In the genomic region with DNA sequence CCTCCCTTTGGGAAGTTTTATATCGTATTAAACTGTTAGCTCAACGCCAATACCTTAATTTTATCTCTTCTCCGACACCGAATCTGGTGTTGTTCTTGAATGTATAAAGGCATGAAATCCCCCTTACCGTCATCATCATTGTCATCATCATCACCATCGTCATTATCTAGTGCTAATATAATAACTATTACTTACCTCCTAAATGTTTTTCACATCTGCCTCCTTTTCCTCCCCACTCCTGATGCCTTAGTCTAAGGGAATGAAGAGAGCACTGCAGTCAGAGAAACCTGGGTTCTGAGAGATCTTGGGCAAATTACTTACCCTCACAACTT, we compare ENCODE assay signal across 8 cellular contexts. TPM values are rescaled to one million over a fixed set of nuclear protein-coding genes. Genes with fewer than 3 reads are reported as not detected.
DNase-seq lines count a peak whose midpoint lies in the region; ATAC-seq and TF ChIP-seq lines count a peak whose summit lies in the region.

No MANE protein-coding gene starts in this region.

- ATAC-seq in GM18868 (IDR thresholded peaks at IDR 0.05; ENCODE audit: unreplicated experiment) (no peak), GM18861 (IDR thresholded peaks at IDR 0.05; ENCODE audit: unreplicated experiment) (no peak)

- H3K79me2 ChIP-seq in OCI-LY3 (ENCODE audit: low read length): peaks cover 41% of the 10 kb centered on the region
- H3K79me2 ChIP-seq in fibroblast of lung (ENCODE audit: control insufficient read depth, insufficient read depth, low read length): peaks cover 15% of the 10 kb centered on the region

- H3K4me3 ChIP-seq in OCI-LY3 (ENCODE audit: low read length): peak overlapping the region; percentile 77
- H3K4me3 ChIP-seq in fibroblast of lung (replicated peaks in 1 of 4; ENCODE audit: control extremely low read depth in 1 of 4, insufficient read depth in 1 of 4, low read depth in 3 of 4, low read length in 4 of 4): peak overlapping the region; percentile 24 to 65 (median 52)
- peak overlapping the region; percentile 55 for H3K4me3 ChIP-seq in skeletal muscle cell (ENCODE audit: low read depth, low read length)

- H3K9me3 ChIP-seq in OCI-LY3 (ENCODE audit: insufficient read depth, low read length) (no peaks in the 10 kb centered on the region), fibroblast of lung (ENCODE audit: control insufficient read depth, insufficient read depth, low read depth, low read length) (no peaks in the 10 kb centered on the region)

- H3K4me1 ChIP-seq in OCI-LY3 (ENCODE audit: low read length): peaks cover 32% of the 10 kb centered on the region
- peaks cover 6% of the 10 kb centered on the region for H3K4me1 ChIP-seq in fibroblast of lung (ENCODE audit: control insufficient read depth, extremely low read depth, insufficient read depth, low read length)

- peak overlapping the region; percentile 34 for H2AFZ ChIP-seq in OCI-LY3 (ENCODE audit: low read depth, low read length)
- H2AFZ ChIP-seq in fibroblast of lung (ENCODE audit: low read length): peak overlapping the region; percentile 71

- H3K27ac ChIP-seq in OCI-LY3 (ENCODE audit: low read length): no peak overlapping the region
- H3K27ac ChIP-seq in fibroblast of lung (ENCODE audit: insufficient read depth, low read length): no peak overlapping the region

- H3K27me3 ChIP-seq in OCI-LY3 (ENCODE audit: low read depth, low read length) (no peaks in the 10 kb centered on the region), fibroblast of lung (ENCODE audit: control insufficient read depth, insufficient read depth, low read length) (no peaks in the 10 kb centered on the region)

- peak overlapping the region; percentile 81 for H3K4me2 ChIP-seq in OCI-LY3 (ENCODE audit: low read length)
- H3K4me2 ChIP-seq in fibroblast of lung (ENCODE audit: extremely low read depth, insufficient read depth, low read length): peak overlapping the region; percentile 79

- H4K20me1 ChIP-seq in OCI-LY3 (ENCODE audit: insufficient read depth, low read length): no peaks in the 10 kb centered on the region
- H4K20me1 ChIP-seq in fibroblast of lung (ENCODE audit: control insufficient read depth, extremely low read depth, insufficient read depth, low read length): no peaks in the 10 kb centered on the region

- no peak for TF ChIP-seq CTCF in OCI-LY3 (IDR thresholded peaks at IDR 0.05; ENCODE audit: low read depth, low read length)
- TF ChIP-seq CTCF in fibroblast of lung (conservative IDR thresholded peaks at IDR 0.05 in 1 of 2, IDR thresholded peaks at IDR 0.05 in 1 of 2; ENCODE audit: low read depth in 1 of 2, low read length in 2 of 2): no peak

- H3K9ac ChIP-seq in OCI-LY3 (ENCODE audit: low read length): peak overlapping the region; percentile 39
- no peak overlapping the region for H3K9ac ChIP-seq in fibroblast of lung (ENCODE audit: insufficient read depth, low read length)

- H3K36me3 ChIP-seq in OCI-LY3 (replicated peaks; ENCODE audit: low read depth, low read length): peaks cover 28% of the 10 kb centered on the region
- H3K36me3 ChIP-seq in fibroblast of lung (ENCODE audit: control insufficient read depth, insufficient read depth, low read length): peaks cover 1% of the 10 kb centered on the region

- DNase-seq in NCI-H748 (lab: John Stamatoyannopoulos, UW; ENCODE audit: unreplicated experiment) (peak; percentile 42), NCI-H748 treated with DMSO at 0.1 percent for 48 hours (lab: John Stamatoyannopoulos, UW) (no peak), fibroblast of lung (ENCODE audit: low read depth in 2 of 2) (peak in 1 of 2 donors; percentile 11), skeletal muscle cell (ENCODE audit: low read depth) (no peak), LoVo (ENCODE audit: low spot score) (no peak)

RNA-seq across cellular contexts. Expression of gene ZBTB24, which starts 0.7 kb away (rescaled TPM):
- total RNA-seq in fibroblast of lung: 8.0 and 8.6 TPM in 2 replicates
- polyA plus RNA-seq in fibroblast of lung: 4.4 and 5.0 TPM in 2 replicates
- 3.6 and 3.9 TPM in 2 replicates for polyA plus RNA-seq in fibroblast of lung (2012)
- polyA minus RNA-seq in fibroblast of lung (ENCODE audit: low replicate concordance): 2.3 and 5.1 TPM in 2 replicates

RNA-seq across cellular contexts. Expression of gene MICAL1, which starts 28.1 kb away (rescaled TPM):
- total RNA-seq in fibroblast of lung: 30.8 and 53.5 TPM in 2 replicates
- polyA plus RNA-seq in fibroblast of lung: 30.5 and 37.5 TPM in 2 replicates
- polyA plus RNA-seq in fibroblast of lung (2012): 47.9 and 58.0 TPM in 2 replicates
- 95.6 and 113 TPM in 2 replicates for polyA minus RNA-seq in fibroblast of lung (ENCODE audit: low replicate concordance)

RNA-seq across cellular contexts. Expression of gene SMPD2, which starts 43.2 kb away (rescaled TPM):
- 7.9 and 8.2 TPM in 2 replicates for total RNA-seq in fibroblast of lung
- polyA plus RNA-seq in fibroblast of lung: 5.4 and 5.5 TPM in 2 replicates
- 5.2 and 5.3 TPM in 2 replicates for polyA plus RNA-seq in fibroblast of lung (2012)
- polyA minus RNA-seq in fibroblast of lung (ENCODE audit: low replicate concordance): 14.0 and 24.2 TPM in 2 replicates

RNA-seq across cellular contexts. Expression of gene PPIL6, which starts 43.3 kb away (rescaled TPM):
- 5.0 and 8.5 TPM in 2 replicates for total RNA-seq in fibroblast of lung
- 0.78 and 1.1 TPM in 2 replicates for polyA plus RNA-seq in fibroblast of lung
- polyA plus RNA-seq in fibroblast of lung (2012): 0.23 and 0.49 TPM in 2 replicates
- polyA minus RNA-seq in fibroblast of lung (ENCODE audit: low replicate concordance): 0.30 TPM in 1 of 2 replicates, not detected in the other
